Comparison of ENCODE assay signal across 31 cellular contexts in the genomic region with DNA sequence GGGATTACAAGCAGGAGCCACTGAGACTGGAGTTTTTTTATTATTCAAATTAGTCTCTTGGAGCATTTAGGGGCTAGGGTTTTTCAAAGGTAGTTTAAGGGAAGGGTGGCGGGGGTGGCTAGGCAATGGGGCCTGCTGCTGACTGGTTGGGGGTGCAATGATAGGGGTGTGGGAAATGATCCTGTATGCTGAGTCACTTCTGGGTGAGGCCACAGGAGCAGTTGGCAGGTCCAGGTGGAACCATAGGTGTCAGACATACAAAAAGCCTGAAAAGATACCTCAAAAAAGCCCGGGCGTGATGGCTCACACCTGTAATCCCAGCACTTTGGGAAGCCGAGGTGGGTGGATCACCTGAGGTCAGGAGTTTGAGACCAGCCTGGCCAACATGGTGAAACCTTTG. TPM values are rescaled to one million over a fixed set of nuclear protein-coding genes. Genes with fewer than 3 reads are reported as not detected.
"Had no signal": no experiment of that assay in that cellular context is flagged by ENCODE, and none has a peak within 500 bp of the region (broad histone marks: within the 10 kb centered on the region; RNA-seq: fewer than 3 reads in every experiment).

No MANE protein-coding gene starts in this region.

- DNase-seq: cerebellar nuclear complex; dorsolateral prefrontal cortex; effector CD4-positive, alpha-beta T cell; foreskin fibroblast; heart left ventricle; hippocampal formation; natural killer cell; occipital lobe; ovary; psoas muscle; right cardiac atrium; sigmoid colon; spleen; stimulated activated CD4-positive, alpha-beta T cell treated with anti-CD3 and anti-CD28 coated beads, Interleukin-4, amount 100 ng/mL, for 4 hours had no signal

- FAIRE-seq: colon, islet of Langerhans, urothelium cell line had no signal

- H3K9me3 ChIP-seq: gastroesophageal sphincter, ovary, psoas muscle, sigmoid colon, thoracic aorta, tibial nerve, upper lobe of left lung had no signal

- ATAC-seq: gastroesophageal sphincter; heart left ventricle; left lobe of liver; natural killer cell; psoas muscle; right cardiac atrium; stimulated activated memory B cell treated with anti-CD40 and anti-IgM and Interleukin-4, amounts not matched to agents 10 μg/mL and 1 μg/mL and 100 μg/mL, for 72 hours had no signal

- H3K27ac Mint-ChIP-seq: stimulated activated memory B cell treated with anti-CD40 and anti-IgM and Interleukin-4, amounts not matched to agents 10 μg/mL and 1 μg/mL and 100 μg/mL, for 72 hours; stimulated activated naive CD8-positive, alpha-beta T cell treated with anti-CD3 and anti-CD28 coated beads, Interleukin-15, Interleukin-2, amounts not matched to agents 100 ng/mL and 50 ng/mL, for 24 hours had no signal

- H3K4me1 ChIP-seq: gastroesophageal sphincter, psoas muscle, sigmoid colon, tibial nerve, upper lobe of left lung had no signal

- H3K27ac ChIP-seq: dorsolateral prefrontal cortex, gastroesophageal sphincter, heart left ventricle, ovary, psoas muscle, sigmoid colon, spleen, thoracic aorta, tibial nerve, upper lobe of left lung had no signal

- H3K4me3 Mint-ChIP-seq: memory B cell; natural killer cell; stimulated activated memory B cell treated with anti-CD40 and anti-IgM and Interleukin-4, amounts not matched to agents 10 μg/mL and 1 μg/mL and 100 μg/mL, for 72 hours; stimulated activated naive CD8-positive, alpha-beta T cell treated with anti-CD3 and anti-CD28 coated beads, Interleukin-15, Interleukin-2, amounts not matched to agents 100 ng/mL and 50 ng/mL, for 24 hours had no signal

- H3K27me3 ChIP-seq: dorsolateral prefrontal cortex, ovary, upper lobe of left lung had no signal

- H3K4me3 ChIP-seq: dorsolateral prefrontal cortex, gastroesophageal sphincter, heart left ventricle, lung, ovary, psoas muscle, sigmoid colon, spleen, thoracic aorta, tibial nerve, upper lobe of left lung had no signal

- H3K36me3 ChIP-seq: gastroesophageal sphincter, heart left ventricle, ovary, sigmoid colon, spleen, thoracic aorta, tibial nerve, upper lobe of left lung had no signal

RNA-seq across cellular contexts. Expression of a gene that starts 32.6 kb away (rescaled TPM):
- total RNA-seq: epithelial cell of proximal tubule, gastroesophageal sphincter, heart left ventricle, mononuclear cell, natural killer cell, occipital lobe, ovary, psoas muscle, renal cortical epithelial cell, right cardiac atrium, sigmoid colon, skeletal muscle tissue, spleen, thoracic aorta, tibial nerve had no signal
- polyA plus RNA-seq: heart left ventricle, neural cell, ovary, right cardiac atrium, spleen had no signal
